Comparison of ENCODE assay signal across 15 cellular contexts in genomic region chr20:6590891-6591679, GRCh38.
DNase-seq lines count a peak whose midpoint lies in the region; ATAC-seq and TF ChIP-seq lines count a peak whose summit lies in the region.
"Had no signal": no experiment of that assay in that cellular context is flagged by ENCODE, and none has a peak within 500 bp of the region (broad histone marks: within the 10 kb centered on the region; RNA-seq: fewer than 3 reads in every experiment).

No MANE protein-coding gene starts in this region.

- no peak overlapping the region for H3K4ac ChIP-seq in mesenchymal stem cell (ENCODE audit: low read depth in 1 of 2, low read length in 2 of 2)

- no peak overlapping the region for H2BK15ac ChIP-seq in mesenchymal stem cell (ENCODE audit: low read depth, poor library complexity, severe bottlenecking)

- peaks cover 0 to 37% (median 5%) of the 10 kb centered on the region in 9 donors for H3K9me3 Mint-ChIP-seq in naive thymus-derived CD8-positive, alpha-beta T cell

- no peak overlapping the region for H2BK12ac ChIP-seq in mesenchymal stem cell (ENCODE audit: low read length in 2 of 2)

- H2AFZ ChIP-seq in mesenchymal stem cell (ENCODE audit: low read depth, low read length): no peak overlapping the region

- no peak overlapping the region for H4K8ac ChIP-seq in mesenchymal stem cell (ENCODE audit: low read length)

- H3K79me1 ChIP-seq in mesenchymal stem cell (replicated peaks; ENCODE audit: low read length, poor library complexity, severe bottlenecking): no peaks in the 10 kb centered on the region

- H3K27me3 Mint-ChIP-seq in naive thymus-derived CD8-positive, alpha-beta T cell: peaks cover 0 to 4% (median 0%) of the 10 kb centered on the region in 5 donors

- H3K27me3 ChIP-seq in colonic mucosa (no peaks in the 10 kb centered on the region), mesenchymal stem cell (ENCODE audit: control insufficient read depth in 1 of 2, insufficient read depth in 1 of 2, low read length in 2 of 2) (peaks cover 0 to 4% of the 10 kb centered on the region in 2 experiments)

- H3K4me1 ChIP-seq in colonic mucosa (no peaks in the 10 kb centered on the region), mesenchymal stem cell (ENCODE audit: control insufficient read depth, insufficient read depth, low read depth, low read length) (peaks cover 3% of the 10 kb centered on the region)

- no peak overlapping the region for H3K4me2 ChIP-seq in mesenchymal stem cell (ENCODE audit: low read length, poor library complexity, severe bottlenecking)

- H3K36me3 Mint-ChIP-seq in naive thymus-derived CD8-positive, alpha-beta T cell: no peaks in the 10 kb centered on the region
- H3K36me3 Mint-ChIP-seq: immature natural killer cell had no signal

- H3K36me3 ChIP-seq in colonic mucosa (no peaks in the 10 kb centered on the region), mesenchymal stem cell (ENCODE audit: control insufficient read depth in 1 of 2, insufficient read depth in 2 of 2, low read depth in 1 of 2, low read length in 2 of 2) (no peaks in the 10 kb centered on the region)
- H3K36me3 ChIP-seq: thoracic aorta had no signal

- no peak overlapping the region for H4K91ac ChIP-seq in mesenchymal stem cell (ENCODE audit: low read length)

- H3K27ac ChIP-seq in colonic mucosa (no peak overlapping the region), mesenchymal stem cell (ENCODE audit: low read length, poor library complexity, severe bottlenecking) (no peak overlapping the region)
- H3K27ac ChIP-seq: C4-2B, dorsolateral prefrontal cortex, thoracic aorta had no signal

- H3K4me3 Mint-ChIP-seq in naive thymus-derived CD8-positive, alpha-beta T cell: no peak overlapping the region
- H3K4me3 Mint-ChIP-seq: immature natural killer cell had no signal

- no peak overlapping the region for H3K23ac ChIP-seq in mesenchymal stem cell (ENCODE audit: low read length in 2 of 2)

- H3K9ac ChIP-seq in colonic mucosa (ENCODE audit: low read depth in 2 of 2, low read length in 2 of 2) (no peak overlapping the region), mesenchymal stem cell (ENCODE audit: low read length) (no peak overlapping the region)

- intact Hi-C loops in colonic mucosa (cut with DNase I): loop anchor here (5.0 kb wide), 1 partner anchor 41 kb away; no protein-coding TSS in a partner anchor

- TF ChIP-seq CTCF in AG09319 (IDR thresholded peaks at IDR 0.05; ENCODE audit: low read depth, low read length) (no peak), colonic mucosa (IDR thresholded peaks at IDR 0.05) (no peak)

- no peak overlapping the region for H2BK5ac ChIP-seq in mesenchymal stem cell (ENCODE audit: low read depth, low read length, poor library complexity, severe bottlenecking)

- H2AK5ac ChIP-seq in mesenchymal stem cell (ENCODE audit: low read length, severe bottlenecking): no peak overlapping the region

- no peak overlapping the region for H3K4me3 ChIP-seq in colonic mucosa
- peak overlapping the region in 1 of 2 experiments; percentile 12 for H3K4me3 ChIP-seq in mesenchymal stem cell (ENCODE audit: insufficient read depth in 1 of 2, low read depth in 1 of 2, low read length in 2 of 2)
- H3K4me3 ChIP-seq: dorsolateral prefrontal cortex, thoracic aorta had no signal

- H3K4me1 Mint-ChIP-seq in naive thymus-derived CD8-positive, alpha-beta T cell: no peaks in the 10 kb centered on the region
- H3K4me1 Mint-ChIP-seq: immature natural killer cell had no signal

- ATAC-seq in naive thymus-derived CD8-positive, alpha-beta T cell: no peak

- 32% methylated on average over 5 of the region's 8 CpGs for WGBS in mesenchymal stem cell

- H3K18ac ChIP-seq in mesenchymal stem cell (ENCODE audit: low read depth in 1 of 2, low read length in 2 of 2): no peak overlapping the region

- no peak overlapping the region for H3K27ac Mint-ChIP-seq in naive thymus-derived CD8-positive, alpha-beta T cell
- H3K27ac Mint-ChIP-seq: activated T-helper 2 cell treated with anti-CD3 and anti-CD28 coated beads, Interferon-gamma antibody, Interleukin-2, Interleukin-4, amounts not matched to agents 10 μg/mL and 5 μg/mL and 100 μg/mL, durations not matched to agents 14 hours and 24 hours and 36 hours; immature natural killer cell had no signal

- H3K14ac ChIP-seq in mesenchymal stem cell (ENCODE audit: low read length in 2 of 2): no peak overlapping the region

- H2BK120ac ChIP-seq in mesenchymal stem cell (ENCODE audit: low read depth, low read length): no peak overlapping the region

- POLR2A ChIA-PET in naive thymus-derived CD8-positive, alpha-beta T cell (lab: Charles Lee): no interaction called here

- DNase-seq in AG09319 (ENCODE audit: extremely low read depth, low read depth) (peak; percentile 35), NCI-H1105 (lab: John Stamatoyannopoulos, UW) (peak; percentile 10), colonic mucosa (peak; percentile 52), mesenchymal stem cell (peak; percentile 63), GDM1 (lab: John Stamatoyannopoulos, UW) (no peak)
- no peak for DNase-seq in naive thymus-derived CD8-positive, alpha-beta T cell
- no peak for DNase-seq in activated CD4-positive, CD25-positive, alpha-beta regulatory T cell treated with anti-CD3 and anti-CD28 coated beads, Interleukin-2, amount 50 U/mL, for 72 hours
- no peak for DNase-seq in activated T-cell treated with anti-CD3 and anti-CD28 coated beads, Interleukin-2, amount 50 U/mL, for 48 hours
- DNase-seq: dorsolateral prefrontal cortex; immature natural killer cell; NCI-H1694 treated with DMSO at 0.1 percent for 48 hours; stimulated activated CD4-positive, alpha-beta T cell treated with anti-CD3 and anti-CD28 coated beads, Interleukin-4, amount 100 ng/mL, for 4 hours had no signal

- H3K9me3 ChIP-seq in colonic mucosa (no peaks in the 10 kb centered on the region), mesenchymal stem cell (ENCODE audit: control insufficient read depth, low read length) (no peaks in the 10 kb centered on the region)
- H3K9me3 ChIP-seq: thoracic aorta had no signal

Comparison
In these comparisons a context has a peak if more than half of its experiments do, and no peak if none do; other contexts are left out.
1. DNase-seq: peak in AG09319 (single experiment), NCI-H1105 (single experiment), colonic mucosa (single experiment) and mesenchymal stem cell (single experiment); none in GDM1 (single experiment), naive thymus-derived CD8-positive, alpha-beta T cell (0 of 10), activated CD4-positive, CD25-positive, alpha-beta regulatory T cell treated with anti-CD3 and anti-CD28 coated beads, Interleukin-2, amount 50 U/mL, for 72 hours (single experiment) and activated T-cell treated with anti-CD3 and anti-CD28 coated beads, Interleukin-2, amount 50 U/mL, for 48 hours (0 of 2).